ENCODE assay signal across 23 cellular contexts in genomic region chr2:27914793-27915175, GRCh38. TPM values are rescaled to one million over a fixed set of nuclear protein-coding genes. Genes with fewer than 3 reads are reported as not detected.
DNase-seq lines count a peak whose midpoint lies in the region; ATAC-seq and TF ChIP-seq lines count a peak whose summit lies in the region.
"Had no signal": no experiment of that assay in that cellular context is flagged by ENCODE, and none has a peak within 500 bp of the region (broad histone marks: within the 10 kb centered on the region; RNA-seq: fewer than 3 reads in every experiment).

No MANE protein-coding gene starts in this region.

- TF ChIP-seq CTCF in right atrium auricular region (IDR thresholded peaks at IDR 0.05) (no peak), vagina (IDR thresholded peaks at IDR 0.05) (no peak)

- peaks cover 2 to 3% of the 10 kb centered on the region in 2 donors for H3K4me1 Mint-ChIP-seq in immature natural killer cell

- no peak overlapping the region for H3K27ac Mint-ChIP-seq in immature natural killer cell
- H3K27ac Mint-ChIP-seq: mesothelial cell of epicardium; stimulated activated effector memory CD8-positive, alpha-beta T cell treated with anti-CD3 and anti-CD28 coated beads, Interleukin-12 subunit alpha, Interleukin-12 subunit beta, amount 100 ng/mL, for 72 hours; type B pancreatic cell had no signal

- ATAC-seq in Right ventricle myocardium inferior (peak; percentile 26), left cardiac atrium (no peak), sciatic nerve (peak; percentile 32)
- ATAC-seq: T-cell had no signal

- H3K4me1 ChIP-seq in right atrium auricular region, result peaks cover 0 to 40% of the 10 kb centered on the region in 2 donors
- H3K4me1 ChIP-seq in vagina, result peaks cover 22% of the 10 kb centered on the region

- peaks cover 3% of the 10 kb centered on the region in 3 donors for H3K36me3 Mint-ChIP-seq in immature natural killer cell
- H3K36me3 Mint-ChIP-seq: mesothelial cell of epicardium; stimulated activated effector memory CD8-positive, alpha-beta T cell treated with anti-CD3 and anti-CD28 coated beads, Interleukin-12 subunit alpha, Interleukin-12 subunit beta, amount 100 ng/mL, for 72 hours had no signal

- H3K9me3 ChIP-seq in right atrium auricular region (no peaks in the 10 kb centered on the region), vagina (no peaks in the 10 kb centered on the region)
- H3K9me3 ChIP-seq: heart right ventricle had no signal

- H3K4me3 Mint-ChIP-seq in immature natural killer cell, result no peak overlapping the region
- H3K4me3 Mint-ChIP-seq: mesothelial cell of epicardium; neural crest cell; stimulated activated effector memory CD8-positive, alpha-beta T cell treated with anti-CD3 and anti-CD28 coated beads, Interleukin-12 subunit alpha, Interleukin-12 subunit beta, amount 100 ng/mL, for 72 hours; T-cell; type B pancreatic cell had no signal

- H3K27me3 ChIP-seq in right atrium auricular region (no peaks in the 10 kb centered on the region), vagina (no peaks in the 10 kb centered on the region)
- H3K27me3 ChIP-seq: heart right ventricle had no signal

- H3K4me3 ChIP-seq in right atrium auricular region, result no peak overlapping the region
- H3K4me3 ChIP-seq in vagina, result no peak overlapping the region
- H3K4me3 ChIP-seq: GM23248, heart right ventricle had no signal

- H3K36me3 ChIP-seq in right atrium auricular region, result no peaks in the 10 kb centered on the region
- H3K36me3 ChIP-seq in vagina, result no peaks in the 10 kb centered on the region
- H3K36me3 ChIP-seq: heart right ventricle had no signal

- no peaks in the 10 kb centered on the region for H3K27me3 Mint-ChIP-seq in immature natural killer cell (ENCODE audit: low read depth in 3 of 3)
- H3K27me3 Mint-ChIP-seq: activated CD4-positive, alpha-beta T cell treated with anti-CD3 and anti-CD28 coated beads, Interleukin-2, amount 10 ng/mL, durations not matched to agents 24 days and 14 days; T-cell; type B pancreatic cell had no signal

- TF ChIP-seq POLR2A in vagina (IDR thresholded peaks at IDR 0.05), result no peak
- no peak for TF ChIP-seq POLR2A in erythroblast (IDR thresholded peaks at IDR 0.05; ENCODE audit: low read length)

- intact Hi-C loops in Right ventricle myocardium inferior (cut with DNase I), result loop anchor here (5.0 kb wide), 1 partner anchor 483 kb away; no protein-coding TSS in a partner anchor
- intact Hi-C loops in left cardiac atrium (cut with DNase I), result no loop called here
- intact Hi-C loops in sciatic nerve (cut with DNase I), result no loop called here
- intact Hi-C loops in vagina (cut with DNase I), result no loop called here

- H3K27ac ChIP-seq in right atrium auricular region (peak overlapping the region; percentile 42 to 66), vagina (peak overlapping the region; percentile 73)
- H3K27ac ChIP-seq: GM23248 had no signal

- DNase-seq in Right ventricle myocardium inferior (ENCODE audit: missing footprints) (no peak), left cardiac atrium (no peak), right atrium auricular region (ENCODE audit: low spot score) (no peak), sciatic nerve (ENCODE audit: low spot score) (no peak), vagina (ENCODE audit: extremely low spot score in 2 of 2) (no peak), immature natural killer cell (no peak), erythroblast (lab: John Stamatoyannopoulos, UW) (no peak)
- no peak for DNase-seq in activated CD4-positive, CD25-positive, alpha-beta regulatory T cell treated with anti-CD3 and anti-CD28 coated beads, Interleukin-2, amount 50 U/mL, for 72 hours
- DNase-seq: activated CD4-positive, alpha-beta T cell treated with anti-CD3 and anti-CD28 coated beads, Interleukin-2, amount 10 ng/mL, durations not matched to agents 24 days and 14 days; aorta; C1 segment of cervical spinal cord; cerebellar nuclear complex; effector CD8-positive, alpha-beta T cell; GM23248; heart right ventricle; NCI-H1417; retina; SHP77 treated with DMSO at 0.1 percent for 48 hours; T-cell had no signal

- no peaks in the 10 kb centered on the region for H3K9me3 Mint-ChIP-seq in immature natural killer cell
- H3K9me3 Mint-ChIP-seq: activated CD4-positive, alpha-beta T cell treated with anti-CD3 and anti-CD28 coated beads, Interleukin-2, amount 10 ng/mL, durations not matched to agents 24 days and 14 days; mesothelial cell of epicardium; neural crest cell; stimulated activated effector memory CD8-positive, alpha-beta T cell treated with anti-CD3 and anti-CD28 coated beads, Interleukin-12 subunit alpha, Interleukin-12 subunit beta, amount 100 ng/mL, for 72 hours; T-cell; type B pancreatic cell had no signal

RNA-seq across cellular contexts. Expression of gene BABAM2, which starts 24.3 kb away (rescaled TPM):
- total RNA-seq in Right ventricle myocardium inferior (53.0 TPM), left cardiac atrium (10 to 100 TPM; 46.8 to 59.7 TPM), right atrium auricular region (10 to 100 TPM; 58.8 to 60.6 TPM), sciatic nerve (38.2 TPM), vagina (41.0 TPM)
- polyA plus RNA-seq in immature natural killer cell, result 10 to 100 TPM; 52.4 to 89.2 (median 74.1) TPM

RNA-seq across cellular contexts. Expression of gene RBKS, which starts 24.6 kb away (rescaled TPM):
- total RNA-seq in Right ventricle myocardium inferior (4.0 TPM), left cardiac atrium (1 to 10 TPM; 3.3 TPM), right atrium auricular region (1 to 10 TPM; 1.6 to 2.1 TPM), sciatic nerve (4.8 TPM), vagina (2.2 TPM)
- 1 to 10 TPM; 1.3 to 3.4 (median 2.9) TPM for polyA plus RNA-seq in immature natural killer cell

Comparison
In these comparisons a context has a peak if more than half of its experiments do, and no peak if none do; other contexts are left out.
1. ATAC-seq: peak in Right ventricle myocardium inferior (single experiment) and sciatic nerve (single experiment); none in left cardiac atrium (0 of 2).